Comparison of ENCODE assay signal across 8 cellular contexts in genomic region chr1:150366416-150367296, GRCh38. TPM values are rescaled to one million over a fixed set of nuclear protein-coding genes. Genes with fewer than 3 reads are reported as not detected.
DNase-seq lines count a peak whose midpoint lies in the region; ATAC-seq, FAIRE-seq and TF ChIP-seq lines count a peak whose summit lies in the region.

No MANE protein-coding gene starts in this region.

- no peak overlapping the region for H2AFZ ChIP-seq in Karpas-422 (ENCODE audit: low read length)

- no peaks in the 10 kb centered on the region for H3K36me3 ChIP-seq in CD8-positive, alpha-beta T cell (ENCODE audit: insufficient read depth, low read length)
- peaks cover 10% of the 10 kb centered on the region; the same call in 1 of the 2 replicates for H3K36me3 ChIP-seq in Karpas-422 (ENCODE audit: insufficient read depth, low read length)
- no peaks in the 10 kb centered on the region for H3K36me3 ChIP-seq in brain microvascular endothelial cell (replicated peaks)
- H3K36me3 ChIP-seq in mesodermal cell (ENCODE audit: control insufficient read depth, insufficient read depth, low read length): peaks cover 7% of the 10 kb centered on the region

- no peaks in the 10 kb centered on the region for H3K27me3 Mint-ChIP-seq in CD8-positive, alpha-beta T cell (ENCODE audit: low read depth)

- no peak for FAIRE-seq in HTR-8/SVneo (lab: Jason Lieb, UNC)

- CTCF ChIA-PET in CD8-positive, alpha-beta T cell (lab: Charles Lee): no interaction called here

- intact Hi-C loops in CD8-positive, alpha-beta T cell (cut with DNase I, micrococcal nuclease): loop anchor here (10.0 kb wide), 2 partner anchors 258 to 978 kb away; partner anchors contain the start of genes ENSA (in 1 of the 2) and RFX5 (in 1 of the 2)

- H3K79me2 ChIP-seq in Karpas-422 (ENCODE audit: low read length): peaks cover 74% of the 10 kb centered on the region

- peak overlapping the region; percentile 99 for H3K27ac Mint-ChIP-seq in CD8-positive, alpha-beta T cell

- peaks cover 34% of the 10 kb centered on the region for H3K36me3 Mint-ChIP-seq in CD8-positive, alpha-beta T cell

- ATAC-seq in CD8-positive, alpha-beta T cell: no peak

- no peaks in the 10 kb centered on the region for H3K9me3 ChIP-seq in CD8-positive, alpha-beta T cell (ENCODE audit: low read length)
- H3K9me3 ChIP-seq in Karpas-422 (ENCODE audit: low read length) (no peaks in the 10 kb centered on the region), mesodermal cell (ENCODE audit: control insufficient read depth, low read length) (no peaks in the 10 kb centered on the region)

- peak overlapping the region; percentile 92 for H3K4me2 ChIP-seq in Karpas-422 (ENCODE audit: low read depth, low read length, poor library complexity, severe bottlenecking)

- in situ Hi-C loops in brain microvascular endothelial cell (cut with HindIII; ENCODE audit: low pct_ligation_motif_present, low sequenced_read_pairs): no loop called here

- no peaks in the 10 kb centered on the region for H3K9me3 Mint-ChIP-seq in CD8-positive, alpha-beta T cell

- H3K4me3 ChIP-seq in CD8-positive, alpha-beta T cell (ENCODE audit: low read depth, low read length): peak overlapping the region; percentile 90
- peak overlapping the region; percentile 91 for H3K4me3 ChIP-seq in Karpas-422 (ENCODE audit: low read length)
- peak overlapping the region; percentile 85 for H3K4me3 ChIP-seq in brain microvascular endothelial cell (ENCODE audit: low read depth, low read length)
- H3K4me3 ChIP-seq in mesodermal cell (ENCODE audit: extremely low read depth, insufficient read depth, low read length, poor library complexity, severe bottlenecking): peak overlapping the region; percentile 85

- H3K9ac ChIP-seq in Karpas-422 (ENCODE audit: low read length): peak overlapping the region; percentile 90

- no peaks in the 10 kb centered on the region for H3K27me3 ChIP-seq in CD8-positive, alpha-beta T cell (ENCODE audit: insufficient read depth, low read length)
- no peaks in the 10 kb centered on the region for H3K27me3 ChIP-seq in Karpas-422 (ENCODE audit: low read length)
- H3K27me3 ChIP-seq in brain microvascular endothelial cell (replicated peaks): no peaks in the 10 kb centered on the region

- peaks cover 56% of the 10 kb centered on the region for H3K4me1 Mint-ChIP-seq in CD8-positive, alpha-beta T cell (ENCODE audit: low read depth)

- peak overlapping the region; percentile 74 for H3K27ac ChIP-seq in CD8-positive, alpha-beta T cell (ENCODE audit: low read depth, low read length)
- H3K27ac ChIP-seq in Karpas-422 (ENCODE audit: low read length): peak overlapping the region; percentile 97
- peak overlapping the region; percentile 95 for H3K27ac ChIP-seq in brain microvascular endothelial cell
- no peak overlapping the region for H3K27ac ChIP-seq in mesodermal cell (ENCODE audit: low read depth, low read length, severe bottlenecking)

- peaks cover 27% of the 10 kb centered on the region for H3K4me1 ChIP-seq in CD8-positive, alpha-beta T cell (ENCODE audit: insufficient read depth, low read length)
- H3K4me1 ChIP-seq in Karpas-422 (ENCODE audit: low read length) (peaks cover 39% of the 10 kb centered on the region), mesodermal cell (ENCODE audit: control insufficient read depth, insufficient read depth, low read length, poor library complexity, severe bottlenecking) (peaks cover 4% of the 10 kb centered on the region)

- 20% methylated on average over 2 to 3 of the region's 12 CpGs for WGBS in mesodermal cell (ENCODE audit: insufficient coverage in 2 of 2), 2 experiments

- DNase-seq in CD8-positive, alpha-beta T cell: no peak
- DNase-seq in Karpas-422: peak; percentile 73
- no peak for DNase-seq in brain microvascular endothelial cell
- DNase-seq in SK-N-DZ (ENCODE audit: low spot score): no peak
- DNase-seq in GM20000 (ENCODE audit: low spot score): no peak
- no peak for DNase-seq in COLO668 (lab: John Stamatoyannopoulos, UW; ENCODE audit: unreplicated experiment)
- DNase-seq in HTR-8/SVneo (ENCODE audit: insufficient read length, low spot score): no peak

- H3K9me2 ChIP-seq in Karpas-422 (replicated peaks; ENCODE audit: insufficient read depth, low read length): no peaks in the 10 kb centered on the region

- TF ChIP-seq CTCF in CD8-positive, alpha-beta T cell (IDR thresholded peaks at IDR 0.05): no peak
- no peak for TF ChIP-seq CTCF in brain microvascular endothelial cell (IDR thresholded peaks at IDR 0.05; ENCODE audit: low read depth, low read length, missing control alignments)
- TF ChIP-seq CTCF in GM20000 (IDR thresholded peaks at IDR 0.05; ENCODE audit: extremely low read depth, missing control alignments): no peak

- POLR2A ChIA-PET in CD8-positive, alpha-beta T cell (lab: Charles Lee): no interaction called here

- H4K20me1 ChIP-seq in Karpas-422 (ENCODE audit: insufficient read depth, low read depth, low read length): no peaks in the 10 kb centered on the region

- peak overlapping the region; percentile 99 for H3K4me3 Mint-ChIP-seq in CD8-positive, alpha-beta T cell

RNA-seq across cellular contexts. Expression of gene RPRD2, which starts 2.7 kb away (rescaled TPM):
- 10 to 100 TPM; 31.8 to 35.0 TPM for total RNA-seq in CD8-positive, alpha-beta T cell
- total RNA-seq in Karpas-422 (2014; rRNA removed; shearing (Covaris generic); ENCODE audit: low replicate concordance): 17.9 and 29.9 TPM in 2 replicates
- 24.7 TPM for polyA plus RNA-seq in mesodermal cell (2013, experiment 1 of 2)
- 21.4 TPM for polyA plus RNA-seq in mesodermal cell (2013, experiment 2 of 2)
- 10.5 and 10.8 TPM in 2 replicates for polyA plus RNA-seq in SK-N-DZ (2014; cell fraction: cytosol; rRNA removed)
- polyA plus RNA-seq in SK-N-DZ (2014; cell fraction: nucleus; rRNA removed): 3.5 and 7.6 TPM in 2 replicates

RNA-seq across cellular contexts. Expression of gene PRPF3, which starts 45.3 kb away (rescaled TPM):
- 100 to 1,000 TPM; 146 to 148 TPM for total RNA-seq in CD8-positive, alpha-beta T cell
- total RNA-seq in Karpas-422 (2014; rRNA removed; shearing (Covaris generic); ENCODE audit: low replicate concordance): 50.5 and 51.6 TPM in 2 replicates
- 40.9 TPM for polyA plus RNA-seq in mesodermal cell (2013, experiment 1 of 2)
- polyA plus RNA-seq in mesodermal cell (2013, experiment 2 of 2): 36.6 TPM
- polyA plus RNA-seq in SK-N-DZ (2014; cell fraction: cytosol; rRNA removed): 102 and 106 TPM in 2 replicates
- polyA plus RNA-seq in SK-N-DZ (2014; cell fraction: nucleus; rRNA removed): 226 and 262 TPM in 2 replicates
